28 cellular contexts compared by ENCODE assay signal in genomic region chr9:9938432-9938831, GRCh38.
"Had no signal": no experiment of that assay in that cellular context is flagged by ENCODE, and none has a peak within 500 bp of the region (broad histone marks: within the 10 kb centered on the region; RNA-seq: fewer than 3 reads in every experiment).

No MANE protein-coding gene starts in this region.

- H3K36me3 Mint-ChIP-seq: stimulated activated effector memory CD8-positive, alpha-beta T cell treated with anti-CD3 and anti-CD28 coated beads, Interleukin-12 subunit alpha, Interleukin-12 subunit beta, amount 100 ng/mL, for 72 hours; stimulated activated memory B cell treated with anti-CD40 and anti-IgM and Interleukin-4, amounts not matched to agents 10 μg/mL and 1 μg/mL and 100 μg/mL, for 72 hours; stimulated activated naive B cell treated with anti-CD40 and anti-IgM and Interleukin-4, amounts not matched to agents 10 μg/mL and 1 μg/mL and 100 μg/mL, for 72 hours; type B pancreatic cell had no signal

- DNase-seq: stimulated activated CD4-positive, alpha-beta T cell treated with anti-CD3 and anti-CD28 coated beads, Interleukin-2, amount 100 ng/mL, for 48 hours; stimulated activated CD4-positive, alpha-beta T cell treated with anti-CD3 and anti-CD28 coated beads, Interleukin-4, amount 100 ng/mL, for 1 hour; stimulated activated CD4-positive, alpha-beta T cell treated with anti-CD3 and anti-CD28 coated beads, Interleukin-4, amount 100 ng/mL, for 24 hours; stimulated activated CD4-positive, alpha-beta T cell treated with anti-CD3 and anti-CD28 coated beads, Interleukin-4, amount 100 ng/mL, for 4 hours; stimulated activated CD8-positive, alpha-beta memory T cell treated with anti-CD3 and anti-CD28 coated beads, Interleukin-4, amount 100 ng/mL, for 48 hours; stimulated activated naive B cell treated with anti-CD40 and anti-IgM and Interleukin-4, amounts not matched to agents 10 μg/mL and 1 μg/mL and 100 μg/mL, for 72 hours; stimulated activated naive CD4-positive, alpha-beta T cell; stimulated activated naive CD4-positive, alpha-beta T cell treated with Interleukin-2 at 50 U/mL for 16 hours; stimulated activated naive CD8-positive, alpha-beta T cell treated with anti-CD3 and anti-CD28 coated beads, Interleukin-15, amount 100 ng/mL, for 72 hours; stimulated activated naive CD8-positive, alpha-beta T cell treated with anti-CD3 and anti-CD28 coated beads, Interleukin-15, Interleukin-2, amounts not matched to agents 100 U/mL and 50 U/mL, for 24 hours; stomach; substantia nigra; testis; thyroid gland; tibial artery; transverse colon; trophoblast cell; upper lobe of left lung; upper lobe of right lung; uterus had no signal

- H3K36me3 ChIP-seq: stomach, suprapubic skin, thoracic aorta, thyroid gland, tibial artery, tibial nerve, transverse colon, upper lobe of left lung, upper lobe of right lung, uterus, vagina had no signal

- H3K9me3 Mint-ChIP-seq: stimulated activated memory B cell treated with anti-CD40 and anti-IgM and Interleukin-4, amounts not matched to agents 10 μg/mL and 1 μg/mL and 100 μg/mL, for 72 hours; stimulated activated naive B cell treated with anti-CD40 and anti-IgM and Interleukin-4, amounts not matched to agents 10 μg/mL and 1 μg/mL and 100 μg/mL, for 72 hours; stimulated activated naive CD8-positive, alpha-beta T cell treated with anti-CD3 and anti-CD28 coated beads, Interleukin-15, amount 100 ng/mL, for 72 hours; stimulated activated naive CD8-positive, alpha-beta T cell treated with anti-CD3 and anti-CD28 coated beads, Interleukin-15, Interleukin-2, amounts not matched to agents 100 ng/mL and 50 ng/mL, for 24 hours; type B pancreatic cell had no signal

- H3K27ac ChIP-seq: stomach, suprapubic skin, testis, thoracic aorta, thyroid gland, tibial artery, tibial nerve, transverse colon, upper lobe of left lung, upper lobe of right lung, uterus, vagina had no signal

- H3K27me3 Mint-ChIP-seq: stimulated activated memory B cell treated with anti-CD40 and anti-IgM and Interleukin-4, amounts not matched to agents 10 μg/mL and 1 μg/mL and 100 μg/mL, for 72 hours; stimulated activated naive B cell treated with anti-CD40 and anti-IgM and Interleukin-4, amounts not matched to agents 10 μg/mL and 1 μg/mL and 100 μg/mL, for 72 hours; stimulated activated naive CD8-positive, alpha-beta T cell treated with anti-CD3 and anti-CD28 coated beads, Interleukin-15, amount 100 ng/mL, for 72 hours; type B pancreatic cell had no signal

- ATAC-seq: stimulated activated effector memory CD8-positive, alpha-beta T cell treated with anti-CD3 and anti-CD28 coated beads, Interleukin-12 subunit alpha, Interleukin-12 subunit beta, amount 100 ng/mL, for 72 hours; stimulated activated naive B cell treated with anti-CD40 and anti-IgM and Interleukin-4, amounts not matched to agents 10 μg/mL and 1 μg/mL and 100 μg/mL, for 72 hours; stimulated activated naive CD8-positive, alpha-beta T cell treated with anti-CD3 and anti-CD28 coated beads, Interleukin-15, amount 100 ng/mL, for 72 hours; stimulated activated naive CD8-positive, alpha-beta T cell treated with anti-CD3 and anti-CD28 coated beads, Interleukin-15, Interleukin-2, amounts not matched to agents 100 U/mL and 50 U/mL, for 24 hours; upper lobe of right lung had no signal

- H3K27ac Mint-ChIP-seq: stimulated activated effector memory CD8-positive, alpha-beta T cell treated with anti-CD3 and anti-CD28 coated beads, Interleukin-12 subunit alpha, Interleukin-12 subunit beta, amount 100 ng/mL, for 72 hours; stimulated activated memory B cell treated with anti-CD40 and anti-IgM and Interleukin-4, amounts not matched to agents 10 μg/mL and 1 μg/mL and 100 μg/mL, for 72 hours; stimulated activated naive B cell treated with anti-CD40 and anti-IgM and Interleukin-4, amounts not matched to agents 10 μg/mL and 1 μg/mL and 100 μg/mL, for 72 hours; stimulated activated naive CD8-positive, alpha-beta T cell treated with anti-CD3 and anti-CD28 coated beads, Interleukin-15, amount 100 ng/mL, for 72 hours; stimulated activated naive CD8-positive, alpha-beta T cell treated with anti-CD3 and anti-CD28 coated beads, Interleukin-15, Interleukin-2, amounts not matched to agents 100 ng/mL and 50 ng/mL, for 24 hours; type B pancreatic cell had no signal

- H3K4me1 Mint-ChIP-seq: stimulated activated effector memory CD8-positive, alpha-beta T cell treated with anti-CD3 and anti-CD28 coated beads, Interleukin-12 subunit alpha, Interleukin-12 subunit beta, amount 100 ng/mL, for 72 hours; stimulated activated memory B cell treated with anti-CD40 and anti-IgM and Interleukin-4, amounts not matched to agents 10 μg/mL and 1 μg/mL and 100 μg/mL, for 72 hours; stimulated activated naive B cell treated with anti-CD40 and anti-IgM and Interleukin-4, amounts not matched to agents 10 μg/mL and 1 μg/mL and 100 μg/mL, for 72 hours; stimulated activated naive CD8-positive, alpha-beta T cell treated with anti-CD3 and anti-CD28 coated beads, Interleukin-15, amount 100 ng/mL, for 72 hours had no signal

- H3K9me3 ChIP-seq: stomach, suprapubic skin, testis, thoracic aorta, thyroid gland, tibial artery, tibial nerve, transverse colon, upper lobe of left lung, upper lobe of right lung, uterus, vagina had no signal

- H3K4me3 ChIP-seq: stomach, suprapubic skin, testis, thoracic aorta, thyroid gland, tibial artery, tibial nerve, transverse colon, upper lobe of left lung, upper lobe of right lung, uterus, vagina had no signal

- H3K27me3 ChIP-seq: stomach, suprapubic skin, testis, thyroid gland, tibial artery, tibial nerve, transverse colon, upper lobe of left lung, upper lobe of right lung, uterus, vagina had no signal

- H3K4me3 Mint-ChIP-seq: stimulated activated effector memory CD8-positive, alpha-beta T cell treated with anti-CD3 and anti-CD28 coated beads, Interleukin-12 subunit alpha, Interleukin-12 subunit beta, amount 100 ng/mL, for 72 hours; stimulated activated memory B cell treated with anti-CD40 and anti-IgM and Interleukin-4, amounts not matched to agents 10 μg/mL and 1 μg/mL and 100 μg/mL, for 72 hours; stimulated activated naive B cell treated with anti-CD40 and anti-IgM and Interleukin-4, amounts not matched to agents 10 μg/mL and 1 μg/mL and 100 μg/mL, for 72 hours; stimulated activated naive CD8-positive, alpha-beta T cell treated with anti-CD3 and anti-CD28 coated beads, Interleukin-15, amount 100 ng/mL, for 72 hours; stimulated activated naive CD8-positive, alpha-beta T cell treated with anti-CD3 and anti-CD28 coated beads, Interleukin-15, Interleukin-2, amounts not matched to agents 100 ng/mL and 50 ng/mL, for 24 hours; type B pancreatic cell had no signal
